8 cellular contexts compared by ENCODE assay signal in the genomic region with DNA sequence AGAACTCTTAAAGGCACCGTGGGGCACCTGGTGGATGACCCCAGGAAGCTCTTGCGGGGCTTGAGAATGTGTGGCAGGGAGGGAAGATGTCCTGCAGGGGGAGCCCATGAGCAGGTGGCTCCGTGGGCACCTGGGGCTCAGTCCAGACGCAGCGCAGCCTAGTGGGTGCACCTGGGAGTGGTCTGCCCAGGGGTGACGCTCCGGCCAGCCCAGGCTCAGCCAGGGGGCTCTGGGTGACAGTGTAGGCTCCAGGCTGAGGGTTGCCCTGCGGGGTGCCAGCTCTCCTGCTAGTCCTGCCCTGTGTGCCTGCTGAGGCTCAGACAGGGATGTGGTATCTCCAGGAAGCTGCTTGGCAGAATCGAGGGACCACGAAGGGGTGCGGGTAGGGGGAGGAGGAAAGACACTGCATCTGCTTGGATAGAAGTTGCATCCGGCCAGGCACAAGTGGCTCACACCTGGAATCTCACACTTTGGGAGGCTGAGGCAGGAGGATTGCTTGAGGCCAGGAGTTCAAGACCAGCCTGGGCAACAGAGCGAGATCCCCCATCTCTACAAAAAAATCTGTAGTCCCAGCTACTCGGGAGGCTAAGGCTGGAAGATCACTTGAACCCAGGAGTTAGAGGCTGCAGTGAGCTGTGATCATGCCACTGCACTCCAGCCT. TPM values are rescaled to one million over a fixed set of nuclear protein-coding genes. Genes with fewer than 3 reads are reported as not detected.
DNase-seq lines count a peak whose midpoint lies in the region; ATAC-seq and TF ChIP-seq lines count a peak whose summit lies in the region.

No MANE protein-coding gene starts in this region.

- peak; percentile 70 for ATAC-seq in Right ventricle myocardium superior (ENCODE audit: poor library complexity)
- peak; percentile 65 for ATAC-seq in sciatic nerve
- no peak for ATAC-seq in HG03457 (IDR thresholded peaks at IDR 0.05; ENCODE audit: unreplicated experiment)

- intact Hi-C loops in Right ventricle myocardium superior (cut with DNase I) = no loop called here
- intact Hi-C loops in sciatic nerve (cut with DNase I) = loop anchor here (5.0 kb wide), 1 partner anchor 596 kb away; no protein-coding TSS in a partner anchor

- TF ChIP-seq CTCF in AG10803 (conservative IDR thresholded peaks at IDR 0.05; ENCODE audit: low read length) (peak; percentile 87), LNCAP (IDR thresholded peaks at IDR 0.05) (peak; percentile 88)

- in situ Hi-C loops in SK-MEL-5 (cut with HindIII; ENCODE audit: low pct_unique_long_range_greater_than_20kb, low sequenced_read_pairs) = no loop called here

- no peak overlapping the region for H3K4me3 ChIP-seq in AG10803 (ENCODE audit: low read length)

- peak; percentile 61 for DNase-seq in AG10803 (ENCODE audit: low read depth)
- peak; percentile 89 for DNase-seq in GM19238 (ENCODE audit: insufficient read length, low spot score)
- peak; percentile 85 for DNase-seq in SK-MEL-5 (ENCODE audit: low read depth, low spot score)
- DNase-seq in activated gamma-delta T cell treated with anti-CD3 and anti-CD28 coated beads, Interleukin-2, amount 50 U/mL, for 16 hours (ENCODE audit: low read depth) = peak; percentile 65
- peak; percentile 82 for DNase-seq in Right ventricle myocardium superior
- no peak for DNase-seq in sciatic nerve (ENCODE audit: low spot score)

RNA-seq across cellular contexts. Expression of a gene that starts 15.0 kb away (rescaled TPM):
- total RNA-seq in SK-MEL-5 (2014; rRNA removed; shearing (Covaris generic)) = 58.6 and 59.2 TPM in 2 replicates
- 117 and 173 TPM in 2 replicates for polyA plus RNA-seq in SK-MEL-5 (2015; cell fraction: cytosol; rRNA removed)
- 57.2 and 80.3 TPM in 2 replicates for polyA plus RNA-seq in SK-MEL-5 (2015; cell fraction: nucleus; rRNA removed)
- total RNA-seq in Right ventricle myocardium superior (19.6 TPM), sciatic nerve (47.3 TPM)

RNA-seq across cellular contexts. Expression of a gene that starts 26.1 kb away (rescaled TPM):
- 12.2 and 16.6 TPM in 2 replicates for total RNA-seq in SK-MEL-5 (2014; rRNA removed; shearing (Covaris generic))
- 41.7 and 47.9 TPM in 2 replicates for polyA plus RNA-seq in SK-MEL-5 (2015; cell fraction: cytosol; rRNA removed)
- polyA plus RNA-seq in SK-MEL-5 (2015; cell fraction: nucleus; rRNA removed) = 67.5 and 68.9 TPM in 2 replicates
- 64.2 TPM for total RNA-seq in Right ventricle myocardium superior
- 47.3 TPM for total RNA-seq in sciatic nerve

RNA-seq across cellular contexts. Expression of a gene that starts 35.7 kb away (rescaled TPM):
- not detected in 2 replicates for total RNA-seq in SK-MEL-5 (2014; rRNA removed; shearing (Covaris generic))
- polyA plus RNA-seq in SK-MEL-5 (2015; cell fraction: cytosol; rRNA removed) = not detected in 2 replicates
- 0.35 TPM in 1 of 2 replicates, not detected in the other for polyA plus RNA-seq in SK-MEL-5 (2015; cell fraction: nucleus; rRNA removed)
- total RNA-seq in Right ventricle myocardium superior (0.24 TPM), sciatic nerve (not detected)

RNA-seq across cellular contexts. Expression of a gene that starts 48.0 kb away (rescaled TPM):
- total RNA-seq in SK-MEL-5 (2014; rRNA removed; shearing (Covaris generic)) = 0.08 TPM in 1 of 2 replicates, not detected in the other
- polyA plus RNA-seq in SK-MEL-5 (2015; cell fraction: cytosol; rRNA removed) = 0.05 and 0.08 TPM in 2 replicates
- not detected in 2 replicates for polyA plus RNA-seq in SK-MEL-5 (2015; cell fraction: nucleus; rRNA removed)
- total RNA-seq in Right ventricle myocardium superior = 0.11 TPM
- total RNA-seq in sciatic nerve = 0.36 TPM

RNA-seq across cellular contexts. Expression of a gene that starts 59.0 kb away (rescaled TPM):
- 85.1 and 86.6 TPM in 2 replicates for total RNA-seq in SK-MEL-5 (2014; rRNA removed; shearing (Covaris generic))
- polyA plus RNA-seq in SK-MEL-5 (2015; cell fraction: cytosol; rRNA removed) = 230 and 279 TPM in 2 replicates
- 106 and 124 TPM in 2 replicates for polyA plus RNA-seq in SK-MEL-5 (2015; cell fraction: nucleus; rRNA removed)
- total RNA-seq in Right ventricle myocardium superior (29.9 TPM), sciatic nerve (84.0 TPM)
